Comparison of ENCODE assay signal across 1 cellular context in the genomic region with DNA sequence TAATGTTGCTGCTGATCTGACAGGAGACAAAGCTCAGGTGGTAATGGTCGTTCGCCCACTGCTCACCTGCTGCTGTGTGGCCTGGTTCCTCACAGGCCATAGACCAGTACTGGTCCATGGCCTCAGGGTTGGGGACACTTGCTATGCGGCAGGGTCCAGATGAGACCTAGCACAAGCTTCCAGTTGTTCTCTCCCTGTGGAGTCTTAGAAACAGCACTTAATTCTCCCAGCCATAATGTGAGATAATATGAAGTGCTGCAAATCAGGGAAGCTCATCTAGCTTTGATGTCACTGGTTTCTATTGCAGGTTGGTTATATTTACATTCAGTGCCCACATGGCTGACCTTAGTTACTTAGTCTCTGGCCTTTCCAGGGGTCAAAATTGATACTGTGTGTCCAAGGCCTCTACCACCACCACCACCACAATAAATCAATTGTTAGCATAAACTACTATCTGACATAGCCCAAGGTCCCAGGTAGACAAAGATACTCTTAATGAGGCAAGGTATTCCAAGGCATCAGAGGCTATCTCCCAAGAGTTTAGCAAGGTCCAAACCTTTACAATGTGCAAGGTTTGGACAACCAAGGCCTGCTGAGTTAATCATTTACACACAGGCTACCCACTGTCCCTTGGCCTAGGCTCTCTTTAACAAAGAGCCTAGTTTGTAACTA.
TF ChIP-seq lines count a peak whose summit lies in the region.

No MANE protein-coding gene starts in this region.

TF ChIP-seq in HepG2, 621 proteins besides CTCF, POLR2A, EP300 and RAD21 (continued from another document and continues in another):
- TF ChIP-seq, protein P1, sequence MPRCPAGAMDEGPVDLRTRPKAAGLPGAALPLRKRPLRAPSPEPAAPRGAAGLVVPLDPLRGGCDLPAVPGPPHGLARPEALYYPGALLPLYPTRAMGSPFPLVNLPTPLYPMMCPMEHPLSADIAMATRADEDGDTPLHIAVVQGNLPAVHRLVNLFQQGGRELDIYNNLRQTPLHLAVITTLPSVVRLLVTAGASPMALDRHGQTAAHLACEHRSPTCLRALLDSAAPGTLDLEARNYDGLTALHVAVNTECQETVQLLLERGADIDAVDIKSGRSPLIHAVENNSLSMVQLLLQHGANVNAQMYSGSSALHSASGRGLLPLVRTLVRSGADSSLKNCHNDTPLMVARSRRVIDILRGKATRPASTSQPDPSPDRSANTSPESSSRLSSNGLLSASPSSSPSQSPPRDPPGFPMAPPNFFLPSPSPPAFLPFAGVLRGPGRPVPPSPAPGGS (CRISPR knock-in tag; IDR thresholded peaks at IDR 0.05) = 0 out of 2 replicates have a peak, but pooled peaks have one; percentile 20
- TF ChIP-seq BHLHE40 (IDR thresholded peaks at IDR 0.05; ENCODE audit: low read length) (no peak; the same call in 1 of the 2 replicates), ZNF343 (CRISPR knock-in tag; IDR thresholded peaks at IDR 0.05) (peak; percentile 100), ZMYM4 (CRISPR knock-in tag; IDR thresholded peaks at IDR 0.05) (peak; percentile 90), CBX1 (IDR thresholded peaks at IDR 0.05; ENCODE audit: low read depth) (no peak), YEATS2 (CRISPR knock-in tag; IDR thresholded peaks at IDR 0.05; ENCODE audit: borderline replicate concordance) (peak; percentile 23; the same call in 1 of the 2 replicates), RFX5 (IDR thresholded peaks at IDR 0.05; ENCODE audit: low read depth, low read length) (peak; percentile 92), ZFP36 (IDR thresholded peaks at IDR 0.05; ENCODE audit: borderline replicate concordance, low read depth, low read length, partially characterized antibody) (no peak), RBM39 (IDR thresholded peaks at IDR 0.05; ENCODE audit: low read depth, low read length, poor library complexity, severe bottlenecking) (no peak), FOXA3 (CRISPR knock-in tag; IDR thresholded peaks at IDR 0.05) (peak; percentile 91), SOX5 (CRISPR knock-in tag; IDR thresholded peaks at IDR 0.05; ENCODE audit: borderline replicate concordance) (peak; percentile 92), ZSCAN29 (CRISPR knock-in tag; conservative IDR thresholded peaks at IDR 0.05) (peak; percentile 58; the same call in 1 of the 2 replicates), ZNF557 (CRISPR knock-in tag; IDR thresholded peaks at IDR 0.05) (no peak), TGIF2 (CRISPR knock-in tag; IDR thresholded peaks at IDR 0.05) (peak; percentile 29; the same call in 1 of the 2 replicates), TARDBP (CRISPR knock-in tag; IDR thresholded peaks at IDR 0.05) (peak; percentile 95), STAT5B (CRISPR knock-in tag; IDR thresholded peaks at IDR 0.05) (no peak; the same call in 1 of the 2 replicates), ZBTB21 (CRISPR knock-in tag; IDR thresholded peaks at IDR 0.05) (no peak), TRIM24 (CRISPR knock-in tag; IDR thresholded peaks at IDR 0.05) (no peak), POLR2G (IDR thresholded peaks at IDR 0.05; ENCODE audit: low read depth, low read length) (peak; percentile 63; the same call in 1 of the 2 replicates), ZNF629 (CRISPR knock-in tag; conservative IDR thresholded peaks at IDR 0.05) (no peak), HNRNPUL1 (IDR thresholded peaks at IDR 0.05; ENCODE audit: low read depth, low read length) (peak; percentile 91), SATB2 (CRISPR knock-in tag; IDR thresholded peaks at IDR 0.05) (no peak), ZFP41 (CRISPR knock-in tag; IDR thresholded peaks at IDR 0.05; ENCODE audit: borderline replicate concordance) (no peak), KLF16 (CRISPR knock-in tag; IDR thresholded peaks at IDR 0.05) (peak in 1 of 2 experiments; percentile 77; a peak in 2 of 4 replicates), PAF1 (CRISPR knock-in tag; IDR thresholded peaks at IDR 0.05) (no peak), ZNF101 (CRISPR knock-in tag; IDR thresholded peaks at IDR 0.05; ENCODE audit: borderline replicate concordance, low read depth) (no peak), SAFB2 (CRISPR knock-in tag; IDR thresholded peaks at IDR 0.05; ENCODE audit: borderline replicate concordance, low read depth) (no peak), ATF7-NPFF (CRISPR knock-in tag; IDR thresholded peaks at IDR 0.05; ENCODE audit: low read depth) (peak; percentile 59; the same call in 1 of the 2 replicates), SALL1 (CRISPR knock-in tag; IDR thresholded peaks at IDR 0.05) (peak; percentile 88), MEIS1 (CRISPR knock-in tag; IDR thresholded peaks at IDR 0.05; ENCODE audit: borderline replicate concordance) (peak; percentile 69; the same call in 1 of the 2 replicates), HOXD1 (CRISPR knock-in tag; IDR thresholded peaks at IDR 0.05) (no peak)
- TF ChIP-seq, protein P2, sequence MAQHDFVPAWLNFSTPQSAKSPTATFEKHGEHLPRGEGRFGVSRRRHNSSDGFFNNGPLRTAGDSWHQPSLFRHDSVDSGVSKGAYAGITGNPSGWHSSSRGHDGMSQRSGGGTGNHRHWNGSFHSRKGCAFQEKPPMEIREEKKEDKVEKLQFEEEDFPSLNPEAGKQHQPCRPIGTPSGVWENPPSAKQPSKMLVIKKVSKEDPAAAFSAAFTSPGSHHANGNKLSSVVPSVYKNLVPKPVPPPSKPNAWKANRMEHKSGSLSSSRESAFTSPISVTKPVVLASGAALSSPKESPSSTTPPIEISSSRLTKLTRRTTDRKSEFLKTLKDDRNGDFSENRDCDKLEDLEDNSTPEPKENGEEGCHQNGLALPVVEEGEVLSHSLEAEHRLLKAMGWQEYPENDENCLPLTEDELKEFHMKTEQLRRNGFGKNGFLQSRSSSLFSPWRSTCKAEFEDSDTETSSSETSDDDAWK (CRISPR knock-in tag; IDR thresholded peaks at IDR 0.05) = no peak
- TF ChIP-seq, protein P3, sequence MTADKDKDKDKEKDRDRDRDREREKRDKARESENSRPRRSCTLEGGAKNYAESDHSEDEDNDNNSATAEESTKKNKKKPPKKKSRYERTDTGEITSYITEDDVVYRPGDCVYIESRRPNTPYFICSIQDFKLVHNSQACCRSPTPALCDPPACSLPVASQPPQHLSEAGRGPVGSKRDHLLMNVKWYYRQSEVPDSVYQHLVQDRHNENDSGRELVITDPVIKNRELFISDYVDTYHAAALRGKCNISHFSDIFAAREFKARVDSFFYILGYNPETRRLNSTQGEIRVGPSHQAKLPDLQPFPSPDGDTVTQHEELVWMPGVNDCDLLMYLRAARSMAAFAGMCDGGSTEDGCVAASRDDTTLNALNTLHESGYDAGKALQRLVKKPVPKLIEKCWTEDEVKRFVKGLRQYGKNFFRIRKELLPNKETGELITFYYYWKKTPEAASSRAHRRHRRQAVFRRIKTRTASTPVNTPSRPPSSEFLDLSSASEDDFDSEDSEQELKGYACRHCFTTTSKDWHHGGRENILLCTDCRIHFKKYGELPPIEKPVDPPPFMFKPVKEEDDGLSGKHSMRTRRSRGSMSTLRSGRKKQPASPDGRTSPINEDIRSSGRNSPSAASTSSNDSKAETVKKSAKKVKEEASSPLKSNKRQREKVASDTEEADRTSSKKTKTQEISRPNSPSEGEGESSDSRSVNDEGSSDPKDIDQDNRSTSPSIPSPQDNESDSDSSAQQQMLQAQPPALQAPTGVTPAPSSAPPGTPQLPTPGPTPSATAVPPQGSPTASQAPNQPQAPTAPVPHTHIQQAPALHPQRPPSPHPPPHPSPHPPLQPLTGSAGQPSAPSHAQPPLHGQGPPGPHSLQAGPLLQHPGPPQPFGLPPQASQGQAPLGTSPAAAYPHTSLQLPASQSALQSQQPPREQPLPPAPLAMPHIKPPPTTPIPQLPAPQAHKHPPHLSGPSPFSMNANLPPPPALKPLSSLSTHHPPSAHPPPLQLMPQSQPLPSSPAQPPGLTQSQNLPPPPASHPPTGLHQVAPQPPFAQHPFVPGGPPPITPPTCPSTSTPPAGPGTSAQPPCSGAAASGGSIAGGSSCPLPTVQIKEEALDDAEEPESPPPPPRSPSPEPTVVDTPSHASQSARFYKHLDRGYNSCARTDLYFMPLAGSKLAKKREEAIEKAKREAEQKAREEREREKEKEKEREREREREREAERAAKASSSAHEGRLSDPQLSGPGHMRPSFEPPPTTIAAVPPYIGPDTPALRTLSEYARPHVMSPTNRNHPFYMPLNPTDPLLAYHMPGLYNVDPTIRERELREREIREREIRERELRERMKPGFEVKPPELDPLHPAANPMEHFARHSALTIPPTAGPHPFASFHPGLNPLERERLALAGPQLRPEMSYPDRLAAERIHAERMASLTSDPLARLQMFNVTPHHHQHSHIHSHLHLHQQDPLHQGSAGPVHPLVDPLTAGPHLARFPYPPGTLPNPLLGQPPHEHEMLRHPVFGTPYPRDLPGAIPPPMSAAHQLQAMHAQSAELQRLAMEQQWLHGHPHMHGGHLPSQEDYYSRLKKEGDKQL (CRISPR knock-in tag; IDR thresholded peaks at IDR 0.05; ENCODE audit: low read depth) = peak; percentile 95
- TF ChIP-seq, protein P4, sequence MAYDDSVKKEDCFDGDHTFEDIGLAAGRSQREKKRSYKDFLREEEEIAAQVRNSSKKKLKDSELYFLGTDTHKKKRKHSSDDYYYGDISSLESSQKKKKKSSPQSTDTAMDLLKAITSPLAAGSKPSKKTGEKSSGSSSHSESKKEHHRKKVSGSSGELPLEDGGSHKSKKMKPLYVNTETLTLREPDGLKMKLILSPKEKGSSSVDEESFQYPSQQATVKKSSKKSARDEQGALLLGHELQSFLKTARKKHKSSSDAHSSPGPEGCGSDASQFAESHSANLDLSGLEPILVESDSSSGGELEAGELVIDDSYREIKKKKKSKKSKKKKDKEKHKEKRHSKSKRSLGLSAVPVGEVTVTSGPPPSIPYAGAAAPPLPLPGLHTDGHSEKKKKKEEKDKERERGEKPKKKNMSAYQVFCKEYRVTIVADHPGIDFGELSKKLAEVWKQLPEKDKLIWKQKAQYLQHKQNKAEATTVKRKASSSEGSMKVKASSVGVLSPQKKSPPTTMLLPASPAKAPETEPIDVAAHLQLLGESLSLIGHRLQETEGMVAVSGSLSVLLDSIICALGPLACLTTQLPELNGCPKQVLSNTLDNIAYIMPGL (CRISPR knock-in tag; IDR thresholded peaks at IDR 0.05; ENCODE audit: borderline replicate concordance in 1 of 2, low read depth in 1 of 2) = 0 out of 4 replicates have a peak, but pooled peaks of 1 of the 2 experiments have one; percentile 38
- TF ChIP-seq, protein P5, sequence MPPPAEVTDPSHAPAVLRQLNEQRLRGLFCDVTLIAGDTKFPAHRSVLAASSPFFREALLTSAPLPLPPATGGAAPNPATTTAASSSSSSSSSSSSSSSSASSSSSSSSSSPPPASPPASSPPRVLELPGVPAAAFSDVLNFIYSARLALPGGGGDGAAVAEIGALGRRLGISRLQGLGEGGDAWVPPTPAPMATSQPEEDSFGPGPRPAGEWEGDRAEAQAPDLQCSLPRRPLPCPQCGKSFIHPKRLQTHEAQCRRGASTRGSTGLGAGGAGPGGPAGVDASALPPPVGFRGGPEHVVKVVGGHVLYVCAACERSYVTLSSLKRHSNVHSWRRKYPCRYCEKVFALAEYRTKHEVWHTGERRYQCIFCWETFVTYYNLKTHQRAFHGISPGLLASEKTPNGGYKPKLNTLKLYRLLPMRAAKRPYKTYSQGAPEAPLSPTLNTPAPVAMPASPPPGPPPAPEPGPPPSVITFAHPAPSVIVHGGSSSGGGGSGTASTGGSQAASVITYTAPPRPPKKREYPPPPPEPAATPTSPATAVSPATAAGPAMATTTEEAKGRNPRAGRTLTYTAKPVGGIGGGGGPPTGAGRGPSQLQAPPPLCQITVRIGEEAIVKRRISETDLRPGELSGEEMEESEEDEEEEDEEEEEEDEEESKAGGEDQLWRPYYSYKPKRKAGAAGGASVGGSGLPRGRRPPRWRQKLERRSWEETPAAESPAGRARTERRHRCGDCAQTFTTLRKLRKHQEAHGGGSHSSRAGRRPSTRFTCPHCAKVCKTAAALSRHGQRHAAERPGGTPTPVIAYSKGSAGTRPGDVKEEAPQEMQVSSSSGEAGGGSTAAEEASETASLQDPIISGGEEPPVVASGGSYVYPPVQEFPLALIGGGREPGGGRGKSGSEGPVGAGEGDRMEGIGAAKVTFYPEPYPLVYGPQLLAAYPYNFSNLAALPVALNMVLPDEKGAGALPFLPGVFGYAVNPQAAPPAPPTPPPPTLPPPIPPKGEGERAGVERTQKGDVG (CRISPR knock-in tag; IDR thresholded peaks at IDR 0.05; ENCODE audit: borderline replicate concordance) = peak; percentile 35; the same call in 1 of the 2 replicates
- TF ChIP-seq, protein P6, sequence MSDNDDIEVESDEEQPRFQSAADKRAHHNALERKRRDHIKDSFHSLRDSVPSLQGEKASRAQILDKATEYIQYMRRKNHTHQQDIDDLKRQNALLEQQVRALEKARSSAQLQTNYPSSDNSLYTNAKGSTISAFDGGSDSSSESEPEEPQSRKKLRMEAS (IDR thresholded peaks at IDR 0.05) = peak; percentile 71
- TF ChIP-seq, protein P7, sequence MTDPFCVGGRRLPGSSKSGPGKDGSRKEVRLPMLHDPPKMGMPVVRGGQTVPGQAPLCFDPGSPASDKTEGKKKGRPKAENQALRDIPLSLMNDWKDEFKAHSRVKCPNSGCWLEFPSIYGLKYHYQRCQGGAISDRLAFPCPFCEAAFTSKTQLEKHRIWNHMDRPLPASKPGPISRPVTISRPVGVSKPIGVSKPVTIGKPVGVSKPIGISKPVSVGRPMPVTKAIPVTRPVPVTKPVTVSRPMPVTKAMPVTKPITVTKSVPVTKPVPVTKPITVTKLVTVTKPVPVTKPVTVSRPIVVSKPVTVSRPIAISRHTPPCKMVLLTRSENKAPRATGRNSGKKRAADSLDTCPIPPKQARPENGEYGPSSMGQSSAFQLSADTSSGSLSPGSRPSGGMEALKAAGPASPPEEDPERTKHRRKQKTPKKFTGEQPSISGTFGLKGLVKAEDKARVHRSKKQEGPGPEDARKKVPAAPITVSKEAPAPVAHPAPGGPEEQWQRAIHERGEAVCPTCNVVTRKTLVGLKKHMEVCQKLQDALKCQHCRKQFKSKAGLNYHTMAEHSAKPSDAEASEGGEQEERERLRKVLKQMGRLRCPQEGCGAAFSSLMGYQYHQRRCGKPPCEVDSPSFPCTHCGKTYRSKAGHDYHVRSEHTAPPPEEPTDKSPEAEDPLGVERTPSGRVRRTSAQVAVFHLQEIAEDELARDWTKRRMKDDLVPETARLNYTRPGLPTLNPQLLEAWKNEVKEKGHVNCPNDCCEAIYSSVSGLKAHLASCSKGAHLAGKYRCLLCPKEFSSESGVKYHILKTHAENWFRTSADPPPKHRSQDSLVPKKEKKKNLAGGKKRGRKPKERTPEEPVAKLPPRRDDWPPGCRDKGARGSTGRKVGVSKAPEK (CRISPR knock-in tag; IDR thresholded peaks at IDR 0.05; ENCODE audit: borderline replicate concordance) = no peak
- TF ChIP-seq, protein P8, sequence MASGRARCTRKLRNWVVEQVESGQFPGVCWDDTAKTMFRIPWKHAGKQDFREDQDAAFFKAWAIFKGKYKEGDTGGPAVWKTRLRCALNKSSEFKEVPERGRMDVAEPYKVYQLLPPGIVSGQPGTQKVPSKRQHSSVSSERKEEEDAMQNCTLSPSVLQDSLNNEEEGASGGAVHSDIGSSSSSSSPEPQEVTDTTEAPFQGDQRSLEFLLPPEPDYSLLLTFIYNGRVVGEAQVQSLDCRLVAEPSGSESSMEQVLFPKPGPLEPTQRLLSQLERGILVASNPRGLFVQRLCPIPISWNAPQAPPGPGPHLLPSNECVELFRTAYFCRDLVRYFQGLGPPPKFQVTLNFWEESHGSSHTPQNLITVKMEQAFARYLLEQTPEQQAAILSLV (CRISPR knock-in tag; IDR thresholded peaks at IDR 0.05; ENCODE audit: borderline replicate concordance) = no peak
- TF ChIP-seq, protein P9, sequence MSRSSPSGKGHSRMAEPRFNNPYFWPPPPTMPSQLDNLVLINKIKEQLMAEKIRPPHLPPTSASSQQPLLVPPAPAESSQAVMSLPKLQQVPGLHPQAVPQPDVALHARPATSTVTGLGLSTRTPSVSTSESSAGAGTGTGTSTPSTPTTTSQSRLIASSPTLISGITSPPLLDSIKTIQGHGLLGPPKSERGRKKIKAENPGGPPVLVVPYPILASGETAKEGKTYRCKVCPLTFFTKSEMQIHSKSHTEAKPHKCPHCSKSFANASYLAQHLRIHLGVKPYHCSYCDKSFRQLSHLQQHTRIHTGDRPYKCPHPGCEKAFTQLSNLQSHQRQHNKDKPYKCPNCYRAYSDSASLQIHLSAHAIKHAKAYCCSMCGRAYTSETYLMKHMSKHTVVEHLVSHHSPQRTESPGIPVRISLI (CRISPR knock-in tag; IDR thresholded peaks at IDR 0.05; ENCODE audit: borderline replicate concordance) = peak; percentile 21; the same call in 1 of the 2 replicates
